ENCODE assay signal across 1 cellular context in the genomic region with DNA sequence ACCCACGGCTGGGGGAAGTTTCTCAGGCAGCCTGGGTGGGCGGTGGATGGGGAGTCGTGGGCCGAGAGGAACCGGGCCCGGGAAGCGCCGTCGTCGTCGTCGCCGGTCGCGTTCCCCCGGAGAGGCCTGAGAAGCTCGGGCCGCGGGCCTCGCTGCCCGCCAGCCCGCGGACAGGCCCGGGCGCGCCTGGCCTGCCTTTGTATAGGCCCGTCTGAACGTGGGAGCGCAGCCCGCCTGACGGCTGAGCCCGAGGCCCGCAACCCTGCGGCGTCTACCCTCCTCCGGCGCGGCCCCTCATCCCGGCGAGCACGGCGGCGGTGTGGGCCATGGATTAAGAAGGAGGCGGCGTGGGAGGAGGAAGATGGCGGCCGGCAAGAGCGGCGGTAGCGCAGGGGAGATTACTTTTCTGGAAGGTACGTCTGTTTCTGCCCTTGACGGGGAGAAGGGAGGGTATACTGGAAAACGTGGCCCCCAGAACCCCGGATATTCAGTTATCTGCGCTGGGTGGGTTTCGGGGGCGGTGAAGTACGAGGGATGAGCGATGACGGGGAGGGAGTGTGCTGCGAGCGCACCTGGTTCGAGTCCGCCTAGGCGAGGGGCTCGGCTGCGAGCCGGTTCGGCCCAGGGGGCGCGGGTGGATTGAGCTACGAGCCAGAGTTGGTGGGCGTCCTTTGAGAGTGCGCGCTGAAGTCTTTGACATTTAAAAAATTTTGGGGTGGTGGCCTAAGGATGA.
TF ChIP-seq lines count a peak whose summit lies in the region.

No MANE protein-coding gene starts in this region.

TF ChIP-seq in liver, 16 proteins besides CTCF, POLR2A, EP300 and RAD21 (continued from another document):
- TF ChIP-seq, protein P1, sequence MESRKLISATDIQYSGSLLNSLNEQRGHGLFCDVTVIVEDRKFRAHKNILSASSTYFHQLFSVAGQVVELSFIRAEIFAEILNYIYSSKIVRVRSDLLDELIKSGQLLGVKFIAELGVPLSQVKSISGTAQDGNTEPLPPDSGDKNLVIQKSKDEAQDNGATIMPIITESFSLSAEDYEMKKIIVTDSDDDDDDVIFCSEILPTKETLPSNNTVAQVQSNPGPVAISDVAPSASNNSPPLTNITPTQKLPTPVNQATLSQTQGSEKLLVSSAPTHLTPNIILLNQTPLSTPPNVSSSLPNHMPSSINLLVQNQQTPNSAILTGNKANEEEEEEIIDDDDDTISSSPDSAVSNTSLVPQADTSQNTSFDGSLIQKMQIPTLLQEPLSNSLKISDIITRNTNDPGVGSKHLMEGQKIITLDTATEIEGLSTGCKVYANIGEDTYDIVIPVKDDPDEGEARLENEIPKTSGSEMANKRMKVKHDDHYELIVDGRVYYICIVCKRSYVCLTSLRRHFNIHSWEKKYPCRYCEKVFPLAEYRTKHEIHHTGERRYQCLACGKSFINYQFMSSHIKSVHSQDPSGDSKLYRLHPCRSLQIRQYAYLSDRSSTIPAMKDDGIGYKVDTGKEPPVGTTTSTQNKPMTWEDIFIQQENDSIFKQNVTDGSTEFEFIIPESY (IDR thresholded peaks at IDR 0.05): no peak
